1 cellular context compared by ENCODE assay signal in genomic region chr5:160685695-160686094, GRCh38.
TF ChIP-seq lines count a peak whose summit lies in the region.

No MANE protein-coding gene starts in this region.

TF ChIP-seq in SK-N-SH treated with all-trans-retinoic acid at 6 μM for 48 hours, 23 proteins besides CTCF, POLR2A, EP300 and RAD21 (continued from another document):
- TF ChIP-seq TSHZ2 (CRISPR knock-in tag; IDR thresholded peaks at IDR 0.05) = no peak
- no peak for TF ChIP-seq POU6F1 (CRISPR knock-in tag; IDR thresholded peaks at IDR 0.05; ENCODE audit: borderline replicate concordance, low read depth)
- no peak for TF ChIP-seq ZFP30 (CRISPR knock-in tag; IDR thresholded peaks at IDR 0.05)
- TF ChIP-seq ESRRG (CRISPR knock-in tag; IDR thresholded peaks at IDR 0.05) = no peak
- TF ChIP-seq RARB (CRISPR knock-in tag; IDR thresholded peaks at IDR 0.05) = no peak
- TF ChIP-seq SNAI2 (CRISPR knock-in tag; IDR thresholded peaks at IDR 0.05) = no peak
- no peak for TF ChIP-seq ZNF8 (CRISPR knock-in tag; IDR thresholded peaks at IDR 0.05)
- TF ChIP-seq OSR1 (CRISPR knock-in tag; IDR thresholded peaks at IDR 0.05) = no peak
TF ChIP-seq in SK-N-SH treated with all-trans-retinoic acid at 6 μM for 48 hours: peak in this region for 0.
